In genomic region chr12:85573635-85574214, GRCh38 we compare ENCODE assay signal across 17 cellular contexts.
DNase-seq lines count a peak whose midpoint lies in the region; ATAC-seq, FAIRE-seq and TF ChIP-seq lines count a peak whose summit lies in the region.
"Had no signal": no experiment of that assay in that cellular context is flagged by ENCODE, and none has a peak within 500 bp of the region (broad histone marks: within the 10 kb centered on the region; RNA-seq: fewer than 3 reads in every experiment).

No MANE protein-coding gene starts in this region.

- H3K9me3 ChIP-seq in A549, result no peaks in the 10 kb centered on the region
- H3K9me3 ChIP-seq in GM23248 (ENCODE audit: low read depth), result no peaks in the 10 kb centered on the region
- no peaks in the 10 kb centered on the region for H3K9me3 ChIP-seq in K562 (replicated peaks; ENCODE audit: control insufficient read depth, insufficient read depth, low read depth, low read length)
- H3K9me3 ChIP-seq in Karpas-422 (ENCODE audit: low read length), result no peaks in the 10 kb centered on the region
- H3K9me3 ChIP-seq: BLaER1 had no signal

- H3K4me3 ChIP-seq in A549 (no peak overlapping the region), GM23248 (no peak overlapping the region), K562 (no peak overlapping the region), Karpas-422 (ENCODE audit: low read length) (no peak overlapping the region)
- H3K4me3 ChIP-seq: BLaER1, GM23338 had no signal

- TF ChIP-seq EP300 in A549 (IDR thresholded peaks at IDR 0.05) (no peak), K562 (IDR thresholded peaks at IDR 0.05; ENCODE audit: low read length) (no peak)

- H3K9me2 ChIP-seq in GM23248 (ENCODE audit: insufficient read depth) (no peaks in the 10 kb centered on the region), Karpas-422 (replicated peaks; ENCODE audit: insufficient read depth, low read length) (no peaks in the 10 kb centered on the region)

- ATAC-seq in A549 (no peak), K562 (no peak), left colon (peak; percentile 38)
- ATAC-seq: GM23338 had no signal

- H3K4me2 ChIP-seq in A549, result no peak overlapping the region
- H3K4me2 ChIP-seq in GM23248 (ENCODE audit: unreplicated experiment), result peak overlapping the region; percentile 34
- no peak overlapping the region for H3K4me2 ChIP-seq in K562 (ENCODE audit: insufficient read depth, low read length)
- H3K4me2 ChIP-seq in Karpas-422 (ENCODE audit: low read depth, low read length, poor library complexity, severe bottlenecking), result no peak overlapping the region
- H3K4me2 ChIP-seq: BLaER1, GM23338 had no signal

- H3K27me3 ChIP-seq in GM23248 (replicated peaks; ENCODE audit: insufficient read depth) (no peaks in the 10 kb centered on the region), K562 (ENCODE audit: control insufficient read depth in 2 of 2, insufficient read depth in 2 of 2, low read length in 2 of 2) (no peaks in the 10 kb centered on the region), Karpas-422 (ENCODE audit: low read length) (no peaks in the 10 kb centered on the region)
- H3K27me3 ChIP-seq: BLaER1 had no signal

- 27% methylated on average over 3 of the region's 3 CpGs for whole genome bisulfite sequencing in A549 (ENCODE audit: missing lambda C conversion rate)
- 54 to 55% methylated on average over 3 of the region's 3 CpGs for WGBS in GM23248 (ENCODE audit: low coverage in 1 of 2, low lambda C conversion rate in 2 of 2, missing lambda C conversion rate in 2 of 2), 2 experiments
- WGBS in K562 (ENCODE audit: insufficient coverage, low coverage, missing lambda C conversion rate), result 2% methylated on average over 3 of the region's 3 CpGs

- peak overlapping the region; percentile 8; the same call in 1 of the 2 replicates for H2AFZ ChIP-seq in GM23248
- no peak overlapping the region for H2AFZ ChIP-seq in K562 (ENCODE audit: low read depth, low read length)
- H2AFZ ChIP-seq in Karpas-422 (ENCODE audit: low read length), result no peak overlapping the region
- H2AFZ ChIP-seq: GM23338 had no signal

- H3K9ac ChIP-seq in GM23248 (no peak overlapping the region), K562 (ENCODE audit: insufficient read depth in 1 of 2, low read depth in 2 of 2, low read length in 2 of 2) (no peak overlapping the region), Karpas-422 (ENCODE audit: low read length) (no peak overlapping the region)
- H3K9ac ChIP-seq: BLaER1 had no signal

- POLR2A ChIA-PET in A549 (lab: Yijun Ruan, JAX), result no interaction called here
- POLR2A ChIA-PET in K562 (lab: Yijun Ruan, JAX), result no interaction called here

- H4K20me1 ChIP-seq in GM23248 (ENCODE audit: insufficient read depth) (no peaks in the 10 kb centered on the region), K562 (replicated peaks; ENCODE audit: control insufficient read depth, insufficient read depth, low read length) (no peaks in the 10 kb centered on the region), Karpas-422 (ENCODE audit: insufficient read depth, low read depth, low read length) (no peaks in the 10 kb centered on the region)
- H4K20me1 ChIP-seq: BLaER1 had no signal

- BruUV-seq in K562 (replicated peaks; lab: Mats Ljungman, UMichigan), result no TSS peak

- FAIRE-seq in A549 (lab: Jason Lieb, UNC) (no peak), K562 (lab: Jason Lieb, UNC) (no peak), HTR-8/SVneo (lab: Jason Lieb, UNC) (no peak)
- FAIRE-seq: A204.1, GM12892, GM18507, H54 had no signal

- H3K79me2 ChIP-seq in GM23248 (ENCODE audit: insufficient read depth) (no peaks in the 10 kb centered on the region), K562 (ENCODE audit: control insufficient read depth, insufficient read depth, low read length) (no peaks in the 10 kb centered on the region), Karpas-422 (ENCODE audit: low read length) (no peaks in the 10 kb centered on the region)

- CTCF ChIA-PET in A549 (lab: Yijun Ruan, JAX), result interaction anchor here (0.9 to 4.3 kb wide), 6 partner anchors 43 to 347 kb away, joined by 3 to 85 read pairs (median 4); no protein-coding TSS in a partner anchor
- CTCF ChIA-PET in K562 (lab: Yijun Ruan, JAX; ENCODE audit: low intra/inter-chr PET ratio), result no interaction called here

- no peak for DNase-seq in A549 (ENCODE audit: low read depth in 1 of 2, low spot score in 1 of 2)
- DNase-seq in GM23248, result no peak
- no peak for DNase-seq in K562 (ENCODE audit: extremely low read depth in 1 of 4, low spot score in 3 of 4)
- no peak for DNase-seq in left colon
- DNase-seq in Karpas-422, result no peak
- DNase-seq in HTR-8/SVneo (ENCODE audit: insufficient read length, low spot score), result no peak
- no peak for DNase-seq in occipital lobe (lab: John Stamatoyannopoulos, UW)
- DNase-seq: CD4-positive, alpha-beta memory T cell; DMS153; DMS79; GDM1 had no signal

- H3F3A ChIP-seq in GM23248 (ENCODE audit: insufficient read depth), result no peaks in the 10 kb centered on the region

- in situ Hi-C loops in GM23248 (cut with MboI), result no loop called here
- in situ Hi-C loops in K562 (cut with MboI), result no loop called here

- H3K36me3 ChIP-seq in GM23248 (ENCODE audit: low read depth) (no peaks in the 10 kb centered on the region), K562 (ENCODE audit: control insufficient read depth, insufficient read depth, low read length) (no peaks in the 10 kb centered on the region), Karpas-422 (ENCODE audit: insufficient read depth, low read length) (no peaks in the 10 kb centered on the region)
- H3K36me3 ChIP-seq: BLaER1 had no signal

- H3K9me1 ChIP-seq in K562 (ENCODE audit: control insufficient read depth, insufficient read depth, low read length), result no peaks in the 10 kb centered on the region

- TF ChIP-seq CTCF in A549 (IDR thresholded peaks at IDR 0.05), result no peak
- TF ChIP-seq CTCF in K562 (IDR thresholded peaks at IDR 0.05 in 2 of 3, conservative IDR thresholded peaks at IDR 0.05 in 1 of 3; ENCODE audit: insufficient read depth in 2 of 3, low read depth in 1 of 3, low read length in 3 of 3), result no peak

- intact Hi-C loops in K562 (cut with micrococcal nuclease), result no loop called here
- intact Hi-C loops in left colon (cut with DNase I, micrococcal nuclease), result loop anchor here in 1 of 2 donors (10.0 kb wide), 1 partner anchor 291 kb away; no protein-coding TSS in a partner anchor

- H3K27ac ChIP-seq in A549 (no peak overlapping the region), GM23248 (no peak overlapping the region), K562 (ENCODE audit: extremely low read depth, low read depth, low read length) (no peak overlapping the region), Karpas-422 (ENCODE audit: low read length) (no peak overlapping the region)
- H3K27ac ChIP-seq: BLaER1 had no signal

- TF ChIP-seq POLR2A in A549 (IDR thresholded peaks at IDR 0.05; ENCODE audit: low read length) (no peak), K562 (conservative IDR thresholded peaks at IDR 0.05) (no peak)

- no peaks in the 10 kb centered on the region for H3K4me1 ChIP-seq in A549
- peaks cover 24% of the 10 kb centered on the region for H3K4me1 ChIP-seq in GM23248 (ENCODE audit: insufficient read depth)
- H3K4me1 ChIP-seq in K562 (replicated peaks in 1 of 2; ENCODE audit: control insufficient read depth in 2 of 2, insufficient read depth in 2 of 2, low read length in 2 of 2), result no peaks in the 10 kb centered on the region
- H3K4me1 ChIP-seq in Karpas-422 (ENCODE audit: low read length), result peaks cover 4% of the 10 kb centered on the region; the same call in 1 of the 2 replicates
- H3K4me1 ChIP-seq: BLaER1 had no signal

- no peak for TF ChIP-seq RAD21 in A549 (conservative IDR thresholded peaks at IDR 0.05 in 1 of 2, IDR thresholded peaks at IDR 0.05 in 1 of 2)
- TF ChIP-seq RAD21 in K562 (CRISPR knock-in tag; conservative IDR thresholded peaks at IDR 0.05 in 1 of 2, IDR thresholded peaks at IDR 0.05 in 1 of 2), result no peak

TF ChIP-seq in A549, 52 proteins besides CTCF, POLR2A, EP300 and RAD21:
- TF ChIP-seq HOXB5 (CRISPR knock-in tag; IDR thresholded peaks at IDR 0.05), result no peak
- TF ChIP-seq MAFK (IDR thresholded peaks at IDR 0.05; ENCODE audit: partially characterized antibody), result peak; percentile 65

TF ChIP-seq in K562, 482 proteins besides CTCF, POLR2A, EP300 and RAD21:
- TF ChIP-seq MAFF (IDR thresholded peaks at IDR 0.05; ENCODE audit: low read length), result 0 out of 2 replicates have a peak, but pooled peaks have one; percentile 14
- TF ChIP-seq ATF2 (CRISPR knock-in tag; IDR thresholded peaks at IDR 0.05), result no peak
- no peak for TF ChIP-seq KAT7 (CRISPR knock-in tag; IDR thresholded peaks at IDR 0.05; ENCODE audit: borderline replicate concordance)
- TF ChIP-seq GTF2F1 (IDR thresholded peaks at IDR 0.05; ENCODE audit: low read depth, low read length), result no peak

Comparison
In these comparisons a context has a peak if more than half of its experiments do, and no peak if none do; other contexts are left out.
1. Of the 35 proteins assayed by ChIP-seq in both K562 and A549: peak only in K562: none; only in A549: MAFK; in both: none; in neither: 34.